Comparison of ENCODE assay signal across 8 cellular contexts in genomic region chr6:87968435-87969278, GRCh38.
DNase-seq lines count a peak whose midpoint lies in the region; ATAC-seq and TF ChIP-seq lines count a peak whose summit lies in the region.

No MANE protein-coding gene starts in this region.

- H3K4me1 Mint-ChIP-seq in endodermal cell: peaks cover 12% of the 10 kb centered on the region

- H3F3A ChIP-seq in neural cell (ENCODE audit: insufficient read depth, low read length, poor library complexity, severe bottlenecking): no peaks in the 10 kb centered on the region

- H3K9ac ChIP-seq in endodermal cell (ENCODE audit: extremely low read depth, low read length, poor library complexity, severe bottlenecking) (peak overlapping the region; percentile 3), neural cell (ENCODE audit: low read length) (peak overlapping the region; percentile 36)

- no peak overlapping the region for H3K4me3 Mint-ChIP-seq in endodermal cell

- H3K4me3 ChIP-seq in endodermal cell (ENCODE audit: low read length) (peak overlapping the region; percentile 81), neural cell (ENCODE audit: low read length) (peak overlapping the region; percentile 62)

- ATAC-seq in GM21526 (IDR thresholded peaks at IDR 0.05; ENCODE audit: low FRiP score, unreplicated experiment) (peak; percentile 68), GM21515 (IDR thresholded peaks at IDR 0.05; ENCODE audit: unreplicated experiment) (no peak)

- no peaks in the 10 kb centered on the region for H3K27me3 Mint-ChIP-seq in endodermal cell (ENCODE audit: insufficient read depth)

- H2AFZ ChIP-seq in neural cell (ENCODE audit: low read depth, low read length): no peak overlapping the region

- peak overlapping the region; percentile 20 for H3K4me2 ChIP-seq in neural cell (ENCODE audit: low read length)

- H3K36me3 ChIP-seq in endodermal cell (ENCODE audit: control insufficient read depth, insufficient read depth, low read length): no peaks in the 10 kb centered on the region
- H3K36me3 ChIP-seq in neural cell (ENCODE audit: insufficient read depth, low read length): no peaks in the 10 kb centered on the region

- no peak overlapping the region for H3K27ac Mint-ChIP-seq in endodermal cell

- H3K27me3 ChIP-seq in endodermal cell (ENCODE audit: control insufficient read depth, insufficient read depth, low read length, poor library complexity, severe bottlenecking) (peaks cover 9% of the 10 kb centered on the region), neural cell (ENCODE audit: insufficient read depth, low read depth, low read length) (no peaks in the 10 kb centered on the region)

- TF ChIP-seq CTCF in endodermal cell (conservative IDR thresholded peaks at IDR 0.05) (peak; percentile 27), neural cell (IDR thresholded peaks at IDR 0.05; ENCODE audit: poor library complexity, severe bottlenecking) (no peak)

- H4K20me1 ChIP-seq in neural cell (ENCODE audit: insufficient read depth): no peaks in the 10 kb centered on the region

- H3K27ac ChIP-seq in endodermal cell (ENCODE audit: low read depth, low read length): no peak overlapping the region
- no peak overlapping the region for H3K27ac ChIP-seq in neural cell (ENCODE audit: low read length)

- no peak for TF ChIP-seq RAD21 in neural cell (conservative IDR thresholded peaks at IDR 0.05)

- no peaks in the 10 kb centered on the region for H3K9me3 Mint-ChIP-seq in endodermal cell

- WGBS in endodermal cell (ENCODE audit: insufficient coverage in 1 of 2, insufficient read length in 1 of 2), 2 experiments: 25 to 33% methylated on average over 8 to 24 of the region's 26 CpGs

- no peaks in the 10 kb centered on the region for H3K9me2 ChIP-seq in neural cell (ENCODE audit: insufficient read depth, low read length)

- H3K36me3 Mint-ChIP-seq in endodermal cell (ENCODE audit: low read depth): no peaks in the 10 kb centered on the region

- H3K79me2 ChIP-seq in neural cell (replicated peaks; ENCODE audit: insufficient read depth, low read length): no peaks in the 10 kb centered on the region

- H3K4me1 ChIP-seq in endodermal cell (ENCODE audit: control insufficient read depth, insufficient read depth, low read length): peaks cover 3% of the 10 kb centered on the region

- peak; percentile 64 for DNase-seq in COR-L47 (lab: John Stamatoyannopoulos, UW)
- peak; percentile 77 for DNase-seq in NCI-H774 (lab: John Stamatoyannopoulos, UW)
- peak; percentile 73 for DNase-seq in endodermal cell
- DNase-seq in effector CD4-positive, alpha-beta T cell: no peak
- no peak for DNase-seq in activated CD4-positive, CD25-positive, alpha-beta regulatory T cell treated with anti-CD3 and anti-CD28 coated beads, Interleukin-2, amount 50 U/mL, for 72 hours

- no peaks in the 10 kb centered on the region for H3K9me3 ChIP-seq in endodermal cell (ENCODE audit: control insufficient read depth, low read length)
- no peaks in the 10 kb centered on the region for H3K9me3 ChIP-seq in neural cell (ENCODE audit: low read length)

- no peak for TF ChIP-seq EP300 in neural cell (conservative IDR thresholded peaks at IDR 0.05; ENCODE audit: poor library complexity, severe bottlenecking)

TF ChIP-seq in neural cell, 6 proteins besides CTCF, POLR2A, EP300 and RAD21:
- TF ChIP-seq POLR2AphosphoS5 (IDR thresholded peaks at IDR 0.05) (peak; percentile 55), REST (IDR thresholded peaks at IDR 0.05; ENCODE audit: borderline replicate concordance) (no peak), EZH2 (IDR thresholded peaks at IDR 0.05; ENCODE audit: borderline replicate concordance, insufficient read depth, low read length, poor library complexity, severe bottlenecking) (no peak), SMC3 (conservative IDR thresholded peaks at IDR 0.05; ENCODE audit: poor library complexity) (no peak), MXI1 (conservative IDR thresholded peaks at IDR 0.05; ENCODE audit: poor library complexity, severe bottlenecking) (no peak), TAF1 (IDR thresholded peaks at IDR 0.05; ENCODE audit: low read depth) (no peak)

Comparison
In these comparisons a context has a peak if more than half of its experiments do, and no peak if none do; other contexts are left out.
1. DNase-seq: peak in COR-L47 (single experiment), NCI-H774 (single experiment) and endodermal cell (single experiment); none in effector CD4-positive, alpha-beta T cell (single experiment) and activated CD4-positive, CD25-positive, alpha-beta regulatory T cell treated with anti-CD3 and anti-CD28 coated beads, Interleukin-2, amount 50 U/mL, for 72 hours (single experiment).